8 cellular contexts compared by ENCODE assay signal in the genomic region with DNA sequence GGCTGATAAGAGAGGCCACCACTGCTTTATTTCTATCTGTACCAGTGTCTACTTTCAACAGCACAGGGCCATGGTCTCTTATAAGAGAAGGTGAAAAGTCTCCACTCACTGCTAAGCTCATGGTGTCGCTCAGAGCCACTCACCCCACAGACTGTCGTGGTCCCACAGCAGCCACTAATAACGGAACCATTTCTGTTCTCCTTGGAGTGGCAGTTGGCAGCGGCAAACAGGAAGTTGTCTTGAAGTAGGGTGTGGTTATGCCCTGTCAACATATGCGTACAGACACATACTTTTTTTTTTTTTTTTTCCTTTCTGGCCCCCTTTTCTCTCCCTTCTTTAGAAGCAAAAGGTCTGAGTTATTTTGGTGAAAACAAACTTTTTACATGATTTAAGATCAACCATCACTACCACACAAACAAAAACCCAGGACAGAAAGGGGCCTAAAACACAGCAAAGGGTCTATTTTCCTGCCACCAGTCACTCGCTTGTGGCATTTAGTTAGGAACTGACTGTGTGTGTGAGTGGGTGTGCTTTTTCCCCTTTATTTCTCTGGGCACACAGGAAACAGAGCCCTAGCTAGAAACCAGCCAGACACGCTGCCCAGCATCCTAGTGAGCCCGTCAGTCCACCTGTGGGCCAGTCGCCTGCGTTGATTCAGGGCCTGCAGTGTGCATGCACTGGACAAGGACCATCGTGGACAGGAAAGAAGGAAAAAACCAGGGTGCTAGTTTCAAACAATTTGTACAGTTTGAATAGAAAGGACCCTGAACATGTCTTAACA.
A peak's percentile ranks its signal among the peaks of the same experiment; 100 is the strongest.
DNase-seq lines count a peak whose midpoint lies in the region; ATAC-seq and TF ChIP-seq lines count a peak whose summit lies in the region.

No MANE protein-coding gene starts in this region.

- ATAC-seq in GM18511 (IDR thresholded peaks at IDR 0.05; ENCODE audit: unreplicated experiment) (peak; percentile 65), HG02938 (IDR thresholded peaks at IDR 0.05; ENCODE audit: unreplicated experiment) (peak; percentile 57), HG03039 (IDR thresholded peaks at IDR 0.05; ENCODE audit: unreplicated experiment) (no peak)

- 71% methylated on average over 11 of the region's 11 CpGs for WGBS in prostate gland

- H3K27ac ChIP-seq in ascending aorta = peak overlapping the region; percentile 58 to 62
- peak overlapping the region; percentile 29 to 59 for H3K27ac ChIP-seq in prostate gland

- H3K27me3 ChIP-seq in ascending aorta (no peaks in the 10 kb centered on the region), prostate gland (replicated peaks; ENCODE audit: insufficient read depth) (no peaks in the 10 kb centered on the region)

- H3K36me3 ChIP-seq in ascending aorta (no peaks in the 10 kb centered on the region), prostate gland (no peaks in the 10 kb centered on the region)

- H3K4me3 ChIP-seq in ascending aorta (peak overlapping the region; percentile 43 to 59), prostate gland (no peak overlapping the region)

- DNase-seq in T follicular helper cell (ENCODE audit: low read depth) = peak; percentile 54
- DNase-seq in ascending aorta (ENCODE audit: low spot score in 2 of 2) = peak; percentile 33 to 66
- no peak for DNase-seq in prostate gland (ENCODE audit: low spot score)
- no peak for DNase-seq in SW 1271 (lab: John Stamatoyannopoulos, UW)
- no peak for DNase-seq in GM19240 (ENCODE audit: insufficient read length, low spot score)

- intact Hi-C loops in ascending aorta (cut with DNase I) = no loop called here
- intact Hi-C loops in prostate gland (cut with DNase I) = no loop called here

- H3K4me1 ChIP-seq in ascending aorta (peaks cover 0 to 8% of the 10 kb centered on the region in 2 donors), prostate gland (replicated peaks) (peaks cover 13% of the 10 kb centered on the region)

- no peak for TF ChIP-seq POLR2A in prostate gland (IDR thresholded peaks at IDR 0.05)

- H3K9me3 ChIP-seq in ascending aorta = no peaks in the 10 kb centered on the region
- H3K9me3 ChIP-seq in prostate gland = no peaks in the 10 kb centered on the region

- no peak for TF ChIP-seq CTCF in ascending aorta (IDR thresholded peaks at IDR 0.05)
- no peak for TF ChIP-seq CTCF in prostate gland (IDR thresholded peaks at IDR 0.05)

Comparison
In these comparisons a context has a peak if more than half of its experiments do, and no peak if none do; other contexts are left out.
1. DNase-seq: peak in T follicular helper cell (single experiment) and ascending aorta (2 of 2); none in prostate gland (single experiment), SW 1271 (0 of 2) and GM19240 (single experiment).
2. H3K4me3 ChIP-seq: peak in ascending aorta (2 of 2); none in prostate gland (0 of 2).